In the genomic region with DNA sequence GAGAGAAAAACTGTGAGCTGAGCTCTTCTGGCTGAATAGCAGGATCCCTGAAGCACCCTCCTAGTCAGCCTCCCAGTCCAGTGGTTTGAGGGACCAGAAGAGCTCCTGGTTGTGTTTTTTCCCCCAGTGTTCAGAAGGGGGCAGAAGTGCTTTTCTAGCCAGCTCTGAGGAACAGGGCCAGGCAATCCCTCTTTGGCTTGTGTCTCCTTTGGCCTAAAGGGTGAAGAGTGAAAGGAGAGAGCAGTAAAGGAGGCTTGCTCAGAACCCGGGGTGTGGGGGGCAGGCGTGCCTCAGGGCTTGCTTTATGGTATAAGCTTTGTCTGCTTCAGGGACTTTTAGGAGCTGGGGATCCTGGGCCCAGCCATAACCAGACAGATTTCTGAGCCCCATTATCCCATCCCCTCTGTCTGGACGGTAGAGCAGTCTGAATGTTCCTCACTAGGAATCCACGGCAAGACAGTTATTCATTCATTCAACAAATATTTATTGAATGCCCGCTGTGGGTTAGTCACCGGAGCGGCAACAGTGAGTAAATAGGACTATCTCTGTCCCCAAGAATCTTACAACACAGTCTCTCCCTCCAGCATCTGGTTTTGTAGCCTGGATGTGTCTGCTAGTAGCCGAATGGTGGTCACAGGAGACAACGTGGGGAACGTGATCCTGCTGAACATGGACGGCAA, we compare ENCODE assay signal across 6 cellular contexts.
DNase-seq lines count a peak whose midpoint lies in the region; TF ChIP-seq lines count a peak whose summit lies in the region.

No MANE protein-coding gene starts in this region.

- no peaks in the 10 kb centered on the region for H3K27me3 ChIP-seq in ACC112 (ENCODE audit: insufficient read depth, low read length)

- DNase-seq in LNCaP clone FGC (ENCODE audit: low read depth) (no peak), cardiac fibroblast (ENCODE audit: low read depth in 2 of 2) (peak; percentile 85 to 91), retinal pigment epithelial cell (ENCODE audit: low read depth) (no peak), DMS79 treated with DMSO at 0.1 percent for 48 hours (lab: John Stamatoyannopoulos, UW) (no peak)
- no peak for DNase-seq in effector CD4-positive, alpha-beta T cell

- peak overlapping the region; percentile 71 for H3K27ac ChIP-seq in ACC112 (ENCODE audit: low read depth, low read length)

- peak overlapping the region; percentile 14; the same call in 1 of the 2 replicates for H3K4me3 ChIP-seq in ACC112 (ENCODE audit: low read depth, low read length)
- peak overlapping the region; percentile 45 for H3K4me3 ChIP-seq in LNCaP clone FGC (ENCODE audit: low read depth, low read length)
- peak overlapping the region in 1 of 2 donors; percentile 24 for H3K4me3 ChIP-seq in cardiac fibroblast (replicated peaks in 1 of 2; ENCODE audit: low read depth in 2 of 2, low read length in 2 of 2)
- no peak overlapping the region for H3K4me3 ChIP-seq in retinal pigment epithelial cell (ENCODE audit: low read length)

- no peak overlapping the region for H2AFZ ChIP-seq in ACC112 (ENCODE audit: low read length, unreplicated experiment)

- no peaks in the 10 kb centered on the region for H3K36me3 ChIP-seq in ACC112 (ENCODE audit: insufficient read depth, low read length)

- TF ChIP-seq CTCF in LNCaP clone FGC (IDR thresholded peaks at IDR 0.05; ENCODE audit: control insufficient read depth, extremely low read depth, insufficient read depth) (peak; percentile 48), cardiac fibroblast (IDR thresholded peaks at IDR 0.05; ENCODE audit: low read depth, low read length) (peak; percentile 46), retinal pigment epithelial cell (conservative IDR thresholded peaks at IDR 0.05; ENCODE audit: low read depth, low read length) (peak; percentile 24)

- no peaks in the 10 kb centered on the region for H3K79me2 ChIP-seq in ACC112 (ENCODE audit: control insufficient read depth, insufficient read depth, low read length, unreplicated experiment)

- peaks cover 29% of the 10 kb centered on the region for H3K4me1 ChIP-seq in ACC112 (ENCODE audit: control insufficient read depth, insufficient read depth, low read length, unreplicated experiment)

Comparison
In these comparisons a context has a peak if more than half of its experiments do, and no peak if none do; other contexts are left out.
1. DNase-seq: peak in cardiac fibroblast (2 of 2); none in LNCaP clone FGC (single experiment), retinal pigment epithelial cell (single experiment), DMS79 treated with DMSO at 0.1 percent for 48 hours (single experiment) and effector CD4-positive, alpha-beta T cell (single experiment).
2. Peak in every context shown above with its lines, with median percentiles within 50 percentile points of each other: CTCF ChIP-seq.